Comparison of ENCODE assay signal across 2 cellular contexts in the genomic region with DNA sequence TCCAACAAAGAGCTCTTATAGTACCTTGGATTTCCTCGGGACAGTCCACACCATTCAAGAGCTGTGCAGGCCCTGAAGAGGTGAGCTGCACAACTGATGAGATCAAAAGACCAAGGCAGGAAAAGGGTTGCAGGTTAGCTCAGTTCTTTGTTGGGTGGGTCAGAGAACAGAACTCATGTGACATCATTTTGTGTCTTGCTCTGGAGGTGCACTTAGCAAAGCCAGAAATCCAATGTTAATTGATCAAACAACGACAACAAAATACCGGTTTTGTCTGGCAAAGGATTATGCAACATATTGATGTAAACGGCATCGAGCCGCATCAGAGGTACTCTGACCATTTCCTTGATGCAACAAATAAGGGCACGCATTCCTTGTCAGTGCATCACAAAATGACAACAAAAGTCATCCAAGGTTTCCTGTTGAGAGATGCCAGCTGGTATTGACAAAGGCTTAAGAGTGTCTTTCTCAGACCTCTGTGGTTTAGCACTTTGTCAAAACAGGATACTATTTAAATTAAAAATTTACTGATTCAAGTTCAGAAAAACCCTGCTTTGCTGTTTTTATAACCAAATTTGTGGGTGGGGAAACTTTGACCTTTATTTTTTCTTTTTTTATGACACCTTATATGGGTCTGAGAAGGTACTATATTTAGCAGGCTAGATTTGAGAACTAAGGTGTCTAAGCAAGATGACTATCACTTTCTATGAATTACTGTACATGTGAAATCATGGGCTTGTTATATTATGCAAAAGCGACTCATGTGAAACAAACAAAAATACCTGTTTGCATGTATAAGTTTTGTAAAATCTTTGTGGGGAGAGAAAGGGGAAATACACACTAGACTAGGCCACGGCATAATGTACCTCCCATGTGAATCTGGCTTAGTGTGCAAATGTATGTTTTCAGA.
A peak's percentile ranks its signal among the peaks of the same experiment; 100 is the strongest.
TF ChIP-seq lines count a peak whose summit lies in the region.

No MANE protein-coding gene starts in this region.

TF ChIP-seq in WTC11, 78 proteins besides CTCF, POLR2A, EP300 and RAD21 (continued from another document):
- TF ChIP-seq, protein P1, sequence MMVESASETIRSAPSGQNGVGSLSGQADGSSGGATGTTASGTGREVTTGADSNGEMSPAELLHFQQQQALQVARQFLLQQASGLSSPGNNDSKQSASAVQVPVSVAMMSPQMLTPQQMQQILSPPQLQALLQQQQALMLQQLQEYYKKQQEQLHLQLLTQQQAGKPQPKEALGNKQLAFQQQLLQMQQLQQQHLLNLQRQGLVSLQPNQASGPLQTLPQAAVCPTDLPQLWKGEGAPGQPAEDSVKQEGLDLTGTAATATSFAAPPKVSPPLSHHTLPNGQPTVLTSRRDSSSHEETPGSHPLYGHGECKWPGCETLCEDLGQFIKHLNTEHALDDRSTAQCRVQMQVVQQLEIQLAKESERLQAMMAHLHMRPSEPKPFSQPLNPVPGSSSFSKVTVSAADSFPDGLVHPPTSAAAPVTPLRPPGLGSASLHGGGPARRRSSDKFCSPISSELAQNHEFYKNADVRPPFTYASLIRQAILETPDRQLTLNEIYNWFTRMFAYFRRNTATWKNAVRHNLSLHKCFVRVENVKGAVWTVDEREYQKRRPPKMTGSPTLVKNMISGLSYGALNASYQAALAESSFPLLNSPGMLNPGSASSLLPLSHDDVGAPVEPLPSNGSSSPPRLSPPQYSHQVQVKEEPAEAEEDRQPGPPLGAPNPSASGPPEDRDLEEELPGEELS (CRISPR knock-in tag; IDR thresholded peaks at IDR 0.05), result no peak
- TF ChIP-seq ZNF671 (CRISPR knock-in tag; IDR thresholded peaks at IDR 0.05) (no peak), NR2C2 (CRISPR knock-in tag; IDR thresholded peaks at IDR 0.05) (no peak), ESRRA (CRISPR knock-in tag; IDR thresholded peaks at IDR 0.05; ENCODE audit: borderline replicate concordance) (no peak), GABPB1 (CRISPR knock-in tag; IDR thresholded peaks at IDR 0.05) (peak; percentile 89)
- TF ChIP-seq, protein P2, sequence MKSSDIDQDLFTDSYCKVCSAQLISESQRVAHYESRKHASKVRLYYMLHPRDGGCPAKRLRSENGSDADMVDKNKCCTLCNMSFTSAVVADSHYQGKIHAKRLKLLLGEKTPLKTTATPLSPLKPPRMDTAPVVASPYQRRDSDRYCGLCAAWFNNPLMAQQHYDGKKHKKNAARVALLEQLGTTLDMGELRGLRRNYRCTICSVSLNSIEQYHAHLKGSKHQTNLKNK (CRISPR knock-in tag; IDR thresholded peaks at IDR 0.05), result no peak

TF ChIP-seq in HepG2, 621 proteins besides CTCF, POLR2A, EP300 and RAD21 (continued from another document and continues in another):
- TF ChIP-seq CHD2 (IDR thresholded peaks at IDR 0.05; ENCODE audit: low read depth, low read length) (no peak), FOXP1 (IDR thresholded peaks at IDR 0.05) (peak; percentile 35; the same call in 1 of the 2 replicates), FOXP1 (CRISPR knock-in tag; IDR thresholded peaks at IDR 0.05) (peak; percentile 94), KAT8 (CRISPR knock-in tag; IDR thresholded peaks at IDR 0.05) (0 out of 2 replicates have a peak, but pooled peaks have one; percentile 25), SMC3 (IDR thresholded peaks at IDR 0.05; ENCODE audit: low read length) (peak; percentile 5; the same call in 1 of the 2 replicates), EHMT2 (IDR thresholded peaks at IDR 0.05; ENCODE audit: borderline replicate concordance, low read depth, low read length) (no peak), ATF7-NPFF (CRISPR knock-in tag; IDR thresholded peaks at IDR 0.05; ENCODE audit: low read depth) (no peak), ONECUT2 (CRISPR knock-in tag; IDR thresholded peaks at IDR 0.05) (0 out of 2 replicates have a peak, but pooled peaks have one; percentile 56), ZNF644 (CRISPR knock-in tag; IDR thresholded peaks at IDR 0.05; ENCODE audit: low read depth) (no peak), ZNF788 (CRISPR knock-in tag; IDR thresholded peaks at IDR 0.05; ENCODE audit: borderline replicate concordance) (no peak), ELF3 (CRISPR knock-in tag; IDR thresholded peaks at IDR 0.05) (peak; percentile 88), ISL2 (CRISPR knock-in tag; IDR thresholded peaks at IDR 0.05) (peak; percentile 44; the same call in 1 of the 2 replicates), IKZF4 (CRISPR knock-in tag; IDR thresholded peaks at IDR 0.05; ENCODE audit: borderline replicate concordance, low read depth, not compliant biosample characterization) (no peak), DMAP1 (CRISPR knock-in tag; IDR thresholded peaks at IDR 0.05) (no peak), TBL1XR1 (IDR thresholded peaks at IDR 0.05; ENCODE audit: borderline replicate concordance, low read length, partially characterized antibody) (peak; percentile 43), ZNF737 (CRISPR knock-in tag; IDR thresholded peaks at IDR 0.05; ENCODE audit: borderline replicate concordance) (no peak), MIXL1 (CRISPR knock-in tag; IDR thresholded peaks at IDR 0.05) (peak; percentile 58; the same call in 1 of the 2 replicates), ZNF432 (CRISPR knock-in tag; IDR thresholded peaks at IDR 0.05; ENCODE audit: borderline replicate concordance) (no peak), GATA4 (IDR thresholded peaks at IDR 0.05; ENCODE audit: borderline replicate concordance, low read depth) (peak; percentile 45; the same call in 1 of the 2 replicates), NFE2L1 (CRISPR knock-in tag; IDR thresholded peaks at IDR 0.05; ENCODE audit: borderline replicate concordance) (no peak), NR2F6 (IDR thresholded peaks at IDR 0.05) (peak; percentile 40), NR2F6 (CRISPR knock-in tag; IDR thresholded peaks at IDR 0.05) (0 out of 2 replicates have a peak, but pooled peaks have one; percentile 47), PITX1 (CRISPR knock-in tag; IDR thresholded peaks at IDR 0.05) (0 out of 2 replicates have a peak, but pooled peaks have one; percentile 25), NR3C1 (CRISPR knock-in tag; IDR thresholded peaks at IDR 0.05) (no peak), GATAD1 (CRISPR knock-in tag; IDR thresholded peaks at IDR 0.05) (no peak), ZNF17 (CRISPR knock-in tag; IDR thresholded peaks at IDR 0.05) (no peak), ATF1 (CRISPR knock-in tag; IDR thresholded peaks at IDR 0.05) (0 out of 2 replicates have a peak, but pooled peaks have one; percentile 32), SRSF4 (IDR thresholded peaks at IDR 0.05; ENCODE audit: low read depth, low read length, poor library complexity, severe bottlenecking) (no peak), TOE1 (CRISPR knock-in tag; IDR thresholded peaks at IDR 0.05) (no peak), DNMT3B (CRISPR knock-in tag; conservative IDR thresholded peaks at IDR 0.05) (no peak), ZNF292 (CRISPR knock-in tag; IDR thresholded peaks at IDR 0.05; ENCODE audit: borderline replicate concordance, low read depth) (peak; percentile 41; the same call in 1 of the 2 replicates), NFKBIZ (CRISPR knock-in tag; IDR thresholded peaks at IDR 0.05) (peak; percentile 61; the same call in 1 of the 2 replicates), ZBTB7A (CRISPR knock-in tag; IDR thresholded peaks at IDR 0.05) (no peak), FOSL1 (CRISPR knock-in tag; IDR thresholded peaks at IDR 0.05; ENCODE audit: borderline replicate concordance) (peak; percentile 35; the same call in 1 of the 2 replicates), HOXA9 (CRISPR knock-in tag; IDR thresholded peaks at IDR 0.05; ENCODE audit: borderline replicate concordance) (no peak), ZNF746 (CRISPR knock-in tag; IDR thresholded peaks at IDR 0.05) (no peak), ZSCAN12 (CRISPR knock-in tag; IDR thresholded peaks at IDR 0.05) (no peak), NFE2L2 (IDR thresholded peaks at IDR 0.05; ENCODE audit: low read length) (no peak), NCOA5 (CRISPR knock-in tag; IDR thresholded peaks at IDR 0.05) (no peak), GZF1 (CRISPR knock-in tag; IDR thresholded peaks at IDR 0.05) (no peak), ATAD3A (CRISPR knock-in tag; IDR thresholded peaks at IDR 0.05) (no peak), ELF1 (CRISPR knock-in tag; IDR thresholded peaks at IDR 0.05) (no peak), ZMYM2 (CRISPR knock-in tag; IDR thresholded peaks at IDR 0.05) (peak; percentile 61; the same call in 1 of the 2 replicates), RELA (CRISPR knock-in tag; IDR thresholded peaks at IDR 0.05) (no peak), SOX5 (CRISPR knock-in tag; IDR thresholded peaks at IDR 0.05; ENCODE audit: borderline replicate concordance) (peak; percentile 82; the same call in 1 of the 2 replicates), CEBPG (CRISPR knock-in tag; IDR thresholded peaks at IDR 0.05) (peak; percentile 89), TEAD3 (CRISPR knock-in tag; optimal IDR thresholded peaks at IDR 0.05; ENCODE audit: borderline replicate concordance) (peak; percentile 66), SPEN (CRISPR knock-in tag; IDR thresholded peaks at IDR 0.05; ENCODE audit: low read depth) (no peak), ZNF878 (CRISPR knock-in tag; IDR thresholded peaks at IDR 0.05) (peak; percentile 67; the same call in 1 of the 2 replicates)
- TF ChIP-seq, protein P3, sequence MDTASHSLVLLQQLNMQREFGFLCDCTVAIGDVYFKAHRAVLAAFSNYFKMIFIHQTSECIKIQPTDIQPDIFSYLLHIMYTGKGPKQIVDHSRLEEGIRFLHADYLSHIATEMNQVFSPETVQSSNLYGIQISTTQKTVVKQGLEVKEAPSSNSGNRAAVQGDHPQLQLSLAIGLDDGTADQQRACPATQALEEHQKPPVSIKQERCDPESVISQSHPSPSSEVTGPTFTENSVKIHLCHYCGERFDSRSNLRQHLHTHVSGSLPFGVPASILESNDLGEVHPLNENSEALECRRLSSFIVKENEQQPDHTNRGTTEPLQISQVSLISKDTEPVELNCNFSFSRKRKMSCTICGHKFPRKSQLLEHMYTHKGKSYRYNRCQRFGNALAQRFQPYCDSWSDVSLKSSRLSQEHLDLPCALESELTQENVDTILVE (CRISPR knock-in tag; IDR thresholded peaks at IDR 0.05), result no peak
- TF ChIP-seq, protein P4, sequence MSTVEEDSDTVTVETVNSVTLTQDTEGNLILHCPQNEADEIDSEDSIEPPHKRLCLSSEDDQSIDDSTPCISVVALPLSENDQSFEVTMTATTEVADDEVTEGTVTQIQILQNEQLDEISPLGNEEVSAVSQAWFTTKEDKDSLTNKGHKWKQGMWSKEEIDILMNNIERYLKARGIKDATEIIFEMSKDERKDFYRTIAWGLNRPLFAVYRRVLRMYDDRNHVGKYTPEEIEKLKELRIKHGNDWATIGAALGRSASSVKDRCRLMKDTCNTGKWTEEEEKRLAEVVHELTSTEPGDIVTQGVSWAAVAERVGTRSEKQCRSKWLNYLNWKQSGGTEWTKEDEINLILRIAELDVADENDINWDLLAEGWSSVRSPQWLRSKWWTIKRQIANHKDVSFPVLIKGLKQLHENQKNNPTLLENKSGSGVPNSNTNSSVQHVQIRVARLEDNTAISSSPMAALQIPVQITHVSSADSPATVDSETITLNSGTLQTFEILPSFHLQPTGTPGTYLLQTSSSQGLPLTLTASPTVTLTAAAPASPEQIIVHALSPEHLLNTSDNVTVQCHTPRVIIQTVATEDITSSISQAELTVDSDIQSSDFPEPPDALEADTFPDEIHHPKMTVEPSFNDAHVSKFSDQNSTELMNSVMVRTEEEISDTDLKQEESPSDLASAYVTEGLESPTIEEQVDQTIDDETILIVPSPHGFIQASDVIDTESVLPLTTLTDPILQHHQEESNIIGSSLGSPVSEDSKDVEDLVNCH (CRISPR knock-in tag; IDR thresholded peaks at IDR 0.05), result no peak
- TF ChIP-seq, protein P5, sequence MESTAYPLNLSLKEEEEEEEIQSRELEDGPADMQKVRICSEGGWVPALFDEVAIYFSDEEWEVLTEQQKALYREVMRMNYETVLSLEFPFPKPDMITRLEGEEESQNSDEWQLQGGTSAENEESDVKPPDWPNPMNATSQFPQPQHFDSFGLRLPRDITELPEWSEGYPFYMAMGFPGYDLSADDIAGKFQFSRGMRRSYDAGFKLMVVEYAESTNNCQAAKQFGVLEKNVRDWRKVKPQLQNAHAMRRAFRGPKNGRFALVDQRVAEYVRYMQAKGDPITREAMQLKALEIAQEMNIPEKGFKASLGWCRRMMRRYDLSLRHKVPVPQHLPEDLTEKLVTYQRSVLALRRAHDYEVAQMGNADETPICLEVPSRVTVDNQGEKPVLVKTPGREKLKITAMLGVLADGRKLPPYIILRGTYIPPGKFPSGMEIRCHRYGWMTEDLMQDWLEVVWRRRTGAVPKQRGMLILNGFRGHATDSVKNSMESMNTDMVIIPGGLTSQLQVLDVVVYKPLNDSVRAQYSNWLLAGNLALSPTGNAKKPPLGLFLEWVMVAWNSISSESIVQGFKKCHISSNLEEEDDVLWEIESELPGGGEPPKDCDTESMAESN (CRISPR knock-in tag; conservative IDR thresholded peaks at IDR 0.05), result no peak
- TF ChIP-seq, protein P6, sequence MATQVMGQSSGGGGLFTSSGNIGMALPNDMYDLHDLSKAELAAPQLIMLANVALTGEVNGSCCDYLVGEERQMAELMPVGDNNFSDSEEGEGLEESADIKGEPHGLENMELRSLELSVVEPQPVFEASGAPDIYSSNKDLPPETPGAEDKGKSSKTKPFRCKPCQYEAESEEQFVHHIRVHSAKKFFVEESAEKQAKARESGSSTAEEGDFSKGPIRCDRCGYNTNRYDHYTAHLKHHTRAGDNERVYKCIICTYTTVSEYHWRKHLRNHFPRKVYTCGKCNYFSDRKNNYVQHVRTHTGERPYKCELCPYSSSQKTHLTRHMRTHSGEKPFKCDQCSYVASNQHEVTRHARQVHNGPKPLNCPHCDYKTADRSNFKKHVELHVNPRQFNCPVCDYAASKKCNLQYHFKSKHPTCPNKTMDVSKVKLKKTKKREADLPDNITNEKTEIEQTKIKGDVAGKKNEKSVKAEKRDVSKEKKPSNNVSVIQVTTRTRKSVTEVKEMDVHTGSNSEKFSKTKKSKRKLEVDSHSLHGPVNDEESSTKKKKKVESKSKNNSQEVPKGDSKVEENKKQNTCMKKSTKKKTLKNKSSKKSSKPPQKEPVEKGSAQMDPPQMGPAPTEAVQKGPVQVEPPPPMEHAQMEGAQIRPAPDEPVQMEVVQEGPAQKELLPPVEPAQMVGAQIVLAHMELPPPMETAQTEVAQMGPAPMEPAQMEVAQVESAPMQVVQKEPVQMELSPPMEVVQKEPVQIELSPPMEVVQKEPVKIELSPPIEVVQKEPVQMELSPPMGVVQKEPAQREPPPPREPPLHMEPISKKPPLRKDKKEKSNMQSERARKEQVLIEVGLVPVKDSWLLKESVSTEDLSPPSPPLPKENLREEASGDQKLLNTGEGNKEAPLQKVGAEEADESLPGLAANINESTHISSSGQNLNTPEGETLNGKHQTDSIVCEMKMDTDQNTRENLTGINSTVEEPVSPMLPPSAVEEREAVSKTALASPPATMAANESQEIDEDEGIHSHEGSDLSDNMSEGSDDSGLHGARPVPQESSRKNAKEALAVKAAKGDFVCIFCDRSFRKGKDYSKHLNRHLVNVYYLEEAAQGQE (IDR thresholded peaks at IDR 0.05; ENCODE audit: borderline replicate concordance in 1 of 2, low read depth in 1 of 2, low read length in 2 of 2), result no peak
- TF ChIP-seq, protein P7, sequence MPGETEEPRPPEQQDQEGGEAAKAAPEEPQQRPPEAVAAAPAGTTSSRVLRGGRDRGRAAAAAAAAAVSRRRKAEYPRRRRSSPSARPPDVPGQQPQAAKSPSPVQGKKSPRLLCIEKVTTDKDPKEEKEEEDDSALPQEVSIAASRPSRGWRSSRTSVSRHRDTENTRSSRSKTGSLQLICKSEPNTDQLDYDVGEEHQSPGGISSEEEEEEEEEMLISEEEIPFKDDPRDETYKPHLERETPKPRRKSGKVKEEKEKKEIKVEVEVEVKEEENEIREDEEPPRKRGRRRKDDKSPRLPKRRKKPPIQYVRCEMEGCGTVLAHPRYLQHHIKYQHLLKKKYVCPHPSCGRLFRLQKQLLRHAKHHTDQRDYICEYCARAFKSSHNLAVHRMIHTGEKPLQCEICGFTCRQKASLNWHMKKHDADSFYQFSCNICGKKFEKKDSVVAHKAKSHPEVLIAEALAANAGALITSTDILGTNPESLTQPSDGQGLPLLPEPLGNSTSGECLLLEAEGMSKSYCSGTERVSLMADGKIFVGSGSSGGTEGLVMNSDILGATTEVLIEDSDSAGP (CRISPR knock-in tag; IDR thresholded peaks at IDR 0.05; ENCODE audit: borderline replicate concordance), result no peak
